1 cellular context compared by ENCODE assay signal in genomic region chr20:17614176-17614811, GRCh38.
TF ChIP-seq lines count a peak whose summit lies in the region.

No MANE protein-coding gene starts in this region.

TF ChIP-seq in IMR-90, 13 proteins besides CTCF, POLR2A, EP300 and RAD21:
- TF ChIP-seq USF2 (IDR thresholded peaks at IDR 0.05; ENCODE audit: low read depth, low read length), result no peak
- no peak for TF ChIP-seq SMC3 (IDR thresholded peaks at IDR 0.05; ENCODE audit: low read depth, low read length)
- no peak for TF ChIP-seq RFX5 (IDR thresholded peaks at IDR 0.05; ENCODE audit: low read depth, low read length)
- no peak for TF ChIP-seq MAFK (IDR thresholded peaks at IDR 0.05; ENCODE audit: low read depth, low read length)
- TF ChIP-seq BHLHE40 (IDR thresholded peaks at IDR 0.05; ENCODE audit: low read depth, low read length), result no peak
- TF ChIP-seq MXI1 (IDR thresholded peaks at IDR 0.05; ENCODE audit: borderline replicate concordance, low read depth, low read length), result no peak
- TF ChIP-seq NFE2L2 (IDR thresholded peaks at IDR 0.05; ENCODE audit: low read depth, low read length), result no peak
- no peak for TF ChIP-seq RCOR1 (IDR thresholded peaks at IDR 0.05; ENCODE audit: insufficient replicate concordance, low read length)
- no peak for TF ChIP-seq MAZ (IDR thresholded peaks at IDR 0.05; ENCODE audit: borderline replicate concordance, low read depth, low read length)
- no peak for TF ChIP-seq CEBPB (IDR thresholded peaks at IDR 0.05; ENCODE audit: low read depth, low read length)
- TF ChIP-seq FOS (IDR thresholded peaks at IDR 0.05; ENCODE audit: low read depth, low read length), result no peak
- no peak for TF ChIP-seq CHD1 (IDR thresholded peaks at IDR 0.05; ENCODE audit: low read depth, low read length)
- TF ChIP-seq ELK1 (IDR thresholded peaks at IDR 0.05; ENCODE audit: borderline replicate concordance, low read depth, low read length), result no peak
TF ChIP-seq in IMR-90: peak in this region for 0.
